Comparison of ENCODE assay signal across 1 cellular context in genomic region chr1:91948501-91949355, GRCh38.
A peak's percentile ranks its signal among the peaks of the same experiment; 100 is the strongest.
TF ChIP-seq lines count a peak whose summit lies in the region.

No MANE protein-coding gene starts in this region.

TF ChIP-seq in H1, 55 proteins besides CTCF, POLR2A, EP300 and RAD21:
- TF ChIP-seq TAF1 (IDR thresholded peaks at IDR 0.05; ENCODE audit: low read depth, low read length), result no peak
- TF ChIP-seq MAX (IDR thresholded peaks at IDR 0.05), result no peak
- no peak for TF ChIP-seq CHD7 (IDR thresholded peaks at IDR 0.05; ENCODE audit: insufficient replicate concordance, low read length)
- TF ChIP-seq USF2 (IDR thresholded peaks at IDR 0.05; ENCODE audit: low read length), result 0 out of 2 replicates have a peak, but pooled peaks have one; percentile 15
- peak; percentile 59; the same call in 1 of the 2 replicates for TF ChIP-seq CEBPB (IDR thresholded peaks at IDR 0.05; ENCODE audit: low read depth, low read length)
- no peak for TF ChIP-seq CTBP2 (IDR thresholded peaks at IDR 0.05; ENCODE audit: borderline replicate concordance, insufficient read depth, insufficient read length, low read length)
- TF ChIP-seq POLR2AphosphoS5 (IDR thresholded peaks at IDR 0.05; ENCODE audit: low read depth, low read length), result no peak
